ENCODE assay signal across 28 cellular contexts in genomic region chr15:37040072-37040742, GRCh38.
"Had no signal": no experiment of that assay in that cellular context is flagged by ENCODE, and none has a peak within 500 bp of the region (broad histone marks: within the 10 kb centered on the region; RNA-seq: fewer than 3 reads in every experiment).

No MANE protein-coding gene starts in this region.

- H3K9ac ChIP-seq: neural progenitor cell had no signal

- DNase-seq: activated CD4-positive, alpha-beta T cell treated with anti-CD3 and anti-CD28 coated beads for 4 hours; activated CD4-positive, alpha-beta T cell treated with anti-CD3 and anti-CD28 coated beads, Interleukin-2, amount 50 U/mL, for 4 hours; activated naive CD4-positive, alpha-beta T cell; activated T-cell treated with anti-CD3 and anti-CD28 coated beads for 4 hours; activated T-cell treated with anti-CD3 and anti-CD28 coated beads, Interleukin-2, amount 50 U/mL, for 72 hours; anterior cingulate cortex; cerebellar nuclear complex; colonic mucosa; effector CD8-positive, alpha-beta T cell; esophagus squamous epithelium; foreskin melanocyte; islet precursor cell; left ventricle myocardium superior; mammary epithelial cell; midbrain; naive thymus-derived CD4-positive, alpha-beta T cell; occipital lobe; stimulated activated naive B cell treated with anti-CD40 and anti-IgM and Interleukin-4, amounts not matched to agents 10 μg/mL and 1 μg/mL and 100 μg/mL, for 72 hours; stomach; T-helper 1 cell; tibial artery had no signal

- H3K4me1 ChIP-seq: colonic mucosa, right atrium auricular region, tibial artery had no signal

- H3K4me3 ChIP-seq: colonic mucosa, esophagus squamous epithelium, hepatocyte, neural progenitor cell, right atrium auricular region, stomach, tibial artery had no signal

- H2AFZ ChIP-seq: hepatocyte, neural progenitor cell had no signal

- H3K9me3 ChIP-seq: colonic mucosa, esophagus squamous epithelium, right atrium auricular region, stomach, tibial artery had no signal

- H3K27ac ChIP-seq: colonic mucosa, epithelial cell of prostate, esophagus squamous epithelium, hepatocyte, neural progenitor cell, right atrium auricular region, stomach, tibial artery had no signal

- H3K4me2 ChIP-seq: hepatocyte had no signal

- FAIRE-seq: endometrium, urothelium cell line had no signal

- ATAC-seq: activated naive CD4-positive, alpha-beta T cell treated with anti-CD3 and anti-CD28 coated beads, Interleukin-2, amount 50 U/mL, for 72 hours; activated T-cell treated with anti-CD3 and anti-CD28 coated beads, Interleukin-2, amount 50 U/mL, for 72 hours; left ventricle myocardium superior; naive thymus-derived CD4-positive, alpha-beta T cell; stimulated activated naive B cell treated with anti-CD40 and anti-IgM and Interleukin-4, amounts not matched to agents 10 μg/mL and 1 μg/mL and 100 μg/mL, for 72 hours had no signal

- H3K27me3 ChIP-seq: colonic mucosa, esophagus squamous epithelium, hepatocyte, neural progenitor cell, right atrium auricular region, stomach, tibial artery had no signal

- H3K36me3 ChIP-seq: colonic mucosa, neural progenitor cell, right atrium auricular region had no signal
